Comparison of ENCODE assay signal across 30 cellular contexts in genomic region chr2:10949835-10950234, GRCh38. TPM values are rescaled to one million over a fixed set of nuclear protein-coding genes. Genes with fewer than 3 reads are reported as not detected.
DNase-seq lines count a peak whose midpoint lies in the region; ATAC-seq, FAIRE-seq and TF ChIP-seq lines count a peak whose summit lies in the region.
"Had no signal": no experiment of that assay in that cellular context is flagged by ENCODE, and none has a peak within 500 bp of the region (broad histone marks: within the 10 kb centered on the region; RNA-seq: fewer than 3 reads in every experiment).

No MANE protein-coding gene starts in this region.

- no peak overlapping the region for H2AK5ac ChIP-seq in H1 (ENCODE audit: low read depth, low read length)

- H3K36me3 ChIP-seq in HepG2 (replicated peaks in 1 of 2; ENCODE audit: control insufficient read depth in 1 of 2, insufficient read depth in 2 of 2, low read length in 2 of 2) (no peaks in the 10 kb centered on the region), right lobe of liver (no peaks in the 10 kb centered on the region), H1 (ENCODE audit: control insufficient read depth in 2 of 4, insufficient read depth in 4 of 4, low read length in 3 of 4) (no peaks in the 10 kb centered on the region)
- H3K36me3 ChIP-seq: BE2C, BLaER1 had no signal

- BruUV-seq in HepG2 (replicated peaks; lab: Mats Ljungman, UMichigan), result no TSS peak

- H3K9me3 ChIP-seq in HepG2 (ENCODE audit: low read length) (peaks cover 11% of the 10 kb centered on the region), right lobe of liver (no peaks in the 10 kb centered on the region), H1 (ENCODE audit: insufficient read depth in 2 of 2, low read depth in 1 of 2, low read length in 1 of 2) (no peaks in the 10 kb centered on the region; a peak in 1 of 4 replicates)
- H3K9me3 ChIP-seq: BE2C had no signal

- TF ChIP-seq CTCF in HepG2 (CRISPR knock-in tag; IDR thresholded peaks at IDR 0.05) (no peak), right lobe of liver (IDR thresholded peaks at IDR 0.05) (no peak), H1 (IDR thresholded peaks at IDR 0.05; ENCODE audit: control extremely low read depth in 1 of 3, insufficient read depth in 1 of 3, low read depth in 1 of 3, low read length in 3 of 3) (no peak)

- H2BK120ac ChIP-seq in H1 (replicated peaks; ENCODE audit: low read depth, low read length), result no peak overlapping the region

- DNase-seq in HepG2 (ENCODE audit: low spot score), result no peak
- DNase-seq in right lobe of liver, result no peak
- no peak for DNase-seq in H1 (ENCODE audit: low read depth in 1 of 2, low spot score in 2 of 2)
- DNase-seq in mesenteric fat pad (ENCODE audit: low spot score), result peak; percentile 43
- DNase-seq in urothelium cell line (ENCODE audit: low spot score), result no peak
- no peak for DNase-seq in putamen (ENCODE audit: low spot score)
- DNase-seq in OCI-M1 (lab: John Stamatoyannopoulos, UW), result no peak
- no peak for DNase-seq in HuH-7 (ENCODE audit: low spot score)
- DNase-seq: AML-193; BE2C; C1 segment of cervical spinal cord; CD4-positive, alpha-beta memory T cell; CD4-positive, CD25-positive, alpha-beta regulatory T cell; CD8-positive, alpha-beta memory T cell; COR-L47; DMS 273 treated with DMSO at 0.1 percent for 48 hours; DMS153; DMS53; DMS79; DND-41; EL; GDM1 had no signal

- H3K4me3 ChIP-seq in HepG2 (replicated peaks in 1 of 3; ENCODE audit: insufficient read depth in 1 of 3, low read depth in 2 of 3, low read length in 3 of 3), result no peak overlapping the region
- H3K4me3 ChIP-seq in right lobe of liver, result no peak overlapping the region
- no peak overlapping the region for H3K4me3 ChIP-seq in H1 (ENCODE audit: extremely low read depth in 1 of 4, insufficient read depth in 2 of 4, low read depth in 3 of 4, low read length in 4 of 4)
- H3K4me3 ChIP-seq: A549, BLaER1, GM12878 had no signal

- H4K20me1 ChIP-seq in HepG2 (ENCODE audit: insufficient read depth, low read length) (no peaks in the 10 kb centered on the region), H1 (replicated peaks in 1 of 2; ENCODE audit: control insufficient read depth in 1 of 2, insufficient read depth in 2 of 2, low read length in 2 of 2) (peaks cover 0 to 2% of the 10 kb centered on the region in 2 experiments)
- H4K20me1 ChIP-seq: BLaER1 had no signal

- no peaks in the 10 kb centered on the region for H3K4me1 ChIP-seq in HepG2 (ENCODE audit: insufficient read depth, low read length)
- H3K4me1 ChIP-seq in right lobe of liver, result no peaks in the 10 kb centered on the region
- no peaks in the 10 kb centered on the region for H3K4me1 ChIP-seq in H1 (replicated peaks in 1 of 4; ENCODE audit: control insufficient read depth in 3 of 4, insufficient read depth in 4 of 4, low read length in 3 of 4)
- H3K4me1 ChIP-seq: BE2C had no signal

- intact Hi-C loops in HepG2 (cut with micrococcal nuclease; ENCODE audit: unreplicated experiment) (loop anchor here (10.0 kb wide), 1 partner anchor 1525 kb away; no protein-coding TSS in a partner anchor), right lobe of liver (cut with DNase I) (no loop called here)

- no peak overlapping the region for H3K18ac ChIP-seq in H1 (ENCODE audit: extremely low read depth, low read length)

- H3K79me2 ChIP-seq in HepG2 (ENCODE audit: insufficient read depth, low read length) (no peaks in the 10 kb centered on the region), H1 (ENCODE audit: control insufficient read depth in 1 of 2, insufficient read depth in 2 of 2, low read length in 2 of 2) (no peaks in the 10 kb centered on the region)

- no peak overlapping the region for H2BK12ac ChIP-seq in H1 (ENCODE audit: low read depth, low read length)

- H3K23ac ChIP-seq in H1 (ENCODE audit: insufficient read length), result no peak overlapping the region

- no peak overlapping the region for H4K91ac ChIP-seq in H1 (replicated peaks; ENCODE audit: insufficient read length, low read length)

- no peak overlapping the region for H2BK20ac ChIP-seq in H1 (ENCODE audit: low read length)

- no peak overlapping the region for H2BK5ac ChIP-seq in H1 (ENCODE audit: low read depth, low read length)

- in situ Hi-C loops in HepG2 (cut with HindIII; ENCODE audit: extremely low pct_ligation_motif_present, low pct_unique_long_range_greater_than_20kb), result no loop called here

- no peak overlapping the region for H3K4ac ChIP-seq in H1 (replicated peaks; ENCODE audit: insufficient read length, low read depth, low read length)

- H3K27me3 ChIP-seq in HepG2 (ENCODE audit: control insufficient read depth in 1 of 2, insufficient read depth in 2 of 2, low read length in 2 of 2), result peaks cover 6 to 48% of the 10 kb centered on the region in 2 experiments; a peak in 4 of 5 replicates
- no peaks in the 10 kb centered on the region for H3K27me3 ChIP-seq in right lobe of liver
- H3K27me3 ChIP-seq in H1 (replicated peaks in 1 of 4; ENCODE audit: control insufficient read depth in 3 of 4, extremely low read depth in 1 of 4, insufficient read depth in 3 of 4, low read length in 3 of 4), result no peaks in the 10 kb centered on the region
- H3K27me3 ChIP-seq: BE2C, BLaER1 had no signal

- H3K9ac ChIP-seq in HepG2 (ENCODE audit: insufficient read depth, low read depth, low read length) (no peak overlapping the region), H1 (replicated peaks in 1 of 4; ENCODE audit: extremely low read depth in 1 of 4, low read depth in 3 of 4, low read length in 3 of 4) (no peak overlapping the region)
- H3K9ac ChIP-seq: BLaER1 had no signal

- 8% methylated on average over 1 of the region's 1 CpG for WGBS in HepG2 (ENCODE audit: low lambda C conversion rate)
- WGBS in right lobe of liver (ENCODE audit: insufficient coverage, low coverage, low lambda C conversion rate, missing lambda C conversion rate), result 42% methylated on average over 1 of the region's 1 CpG
- 88% methylated on average over 1 of the region's 1 CpG; no CpG with 5 or more reads in 1 of the 2 experiments for WGBS in H1 (ENCODE audit: extremely low coverage in 1 of 2, insufficient coverage in 1 of 2, insufficient read length in 1 of 2, insufficient replicate concordance in 2 of 2, low coverage in 1 of 2, low lambda C conversion rate in 2 of 2, missing lambda C conversion rate in 1 of 2), 2 experiments

- H3K4me2 ChIP-seq in HepG2 (ENCODE audit: low read depth, low read length) (no peak overlapping the region), H1 (ENCODE audit: insufficient read depth in 1 of 2, low read depth in 2 of 2, low read length in 2 of 2) (no peak overlapping the region)
- H3K4me2 ChIP-seq: A549, BLaER1 had no signal

- TF ChIP-seq RAD21 in HepG2 (CRISPR knock-in tag; IDR thresholded peaks at IDR 0.05), result no peak
- no peak for TF ChIP-seq RAD21 in H1 (IDR thresholded peaks at IDR 0.05 in 1 of 2, conservative IDR thresholded peaks at IDR 0.05 in 1 of 2; ENCODE audit: low read depth in 2 of 2, low read length in 2 of 2)

- POLR2A ChIA-PET in HepG2 (lab: Yijun Ruan, JAX) (no interaction called here), H1 (lab: Charles Lee; ENCODE audit: partially characterized antibody) (no interaction called here)

- H3K23me2 ChIP-seq in H1 (ENCODE audit: low read depth, low read length), result peaks cover 10% of the 10 kb centered on the region; the same call in 1 of the 2 replicates

- no peak overlapping the region for H4K5ac ChIP-seq in H1 (ENCODE audit: insufficient read length, low read depth, low read length)

- ATAC-seq in HepG2 (no peak), right lobe of liver (no peak)
- ATAC-seq: A549, GM12878 had no signal

- H2BK15ac ChIP-seq in H1 (ENCODE audit: low read length), result no peak overlapping the region

- no peak overlapping the region for H4K8ac ChIP-seq in H1 (ENCODE audit: extremely low read depth, insufficient read depth, low read length)

- H3K79me1 ChIP-seq in H1 (ENCODE audit: low read depth, low read length), result no peaks in the 10 kb centered on the region

- H3K27ac ChIP-seq in HepG2 (ENCODE audit: extremely low read length, insufficient read depth, low read length) (no peak overlapping the region), right lobe of liver (no peak overlapping the region), H1 (ENCODE audit: low read depth, low read length) (no peak overlapping the region)
- H3K27ac ChIP-seq: 22Rv1, A549, BLaER1 had no signal

- CTCF ChIA-PET in HepG2 (lab: Yijun Ruan, JAX; ENCODE audit: low intra/inter-chr PET ratio, low total read pairs) (no interaction called here), H1 (lab: Charles Lee; ENCODE audit: partially characterized antibody) (no interaction called here)

- H2AFZ ChIP-seq in HepG2 (ENCODE audit: low read length) (no peak overlapping the region), H1 (ENCODE audit: low read length) (no peak overlapping the region)

- TF ChIP-seq EP300 in HepG2 (IDR thresholded peaks at IDR 0.05; ENCODE audit: low read depth in 2 of 2, low read length in 2 of 2) (no peak), HepG2 (CRISPR knock-in tag; IDR thresholded peaks at IDR 0.05; ENCODE audit: borderline replicate concordance) (no peak), H1 (IDR thresholded peaks at IDR 0.05; ENCODE audit: borderline replicate concordance in 1 of 2, low read depth in 2 of 2, low read length in 2 of 2) (no peak)

- peak overlapping the region; percentile 64 for H3K56ac ChIP-seq in H1 (replicated peaks; ENCODE audit: insufficient read length, low read depth, low read length)

- no peak for TF ChIP-seq POLR2A in HepG2 (IDR thresholded peaks at IDR 0.05; ENCODE audit: insufficient read depth in 1 of 2, low read depth in 2 of 2, low read length in 2 of 2)
- no peak for TF ChIP-seq POLR2A in right lobe of liver (IDR thresholded peaks at IDR 0.05)
- TF ChIP-seq POLR2A in H1 (IDR thresholded peaks at IDR 0.05; ENCODE audit: control extremely low read depth in 1 of 2, low read depth in 2 of 2, low read length in 2 of 2), result no peak

- no peak overlapping the region for H3K14ac ChIP-seq in H1 (ENCODE audit: insufficient read length)

- FAIRE-seq in HepG2 (lab: Jason Lieb, UNC), result no peak
- no peak for FAIRE-seq in H1 (lab: Jason Lieb, UNC)
- FAIRE-seq in urothelium cell line (lab: Jason Lieb, UNC), result peak; percentile 67
- FAIRE-seq: A549, GM12878, GM12892, GM18507 had no signal

RNA-seq across cellular contexts. Expression of gene KCNF1, which starts 38.1 kb away (rescaled TPM):
- total RNA-seq in HepG2 (2016; rRNA removed; fragmentation: Illumina TruSeq; extraction: Trizol) (0.09 and 0.15 TPM in 2 replicates), right lobe of liver (not detected), mesenteric fat pad (0.13 TPM)
- total RNA-seq in HepG2 (2016; cell fraction: cytosol; rRNA removed; fragmentation: Illumina TruSeq; extraction: Trizol; ENCODE audit: low read depth), result not detected in 2 replicates
- total RNA-seq in HepG2 (2016; cell fraction: insoluble cytoplasmic fraction; rRNA removed; fragmentation: Illumina TruSeq; extraction: Trizol), result 0.24 TPM in 1 of 2 replicates, not detected in the other
- total RNA-seq in HepG2 (2016; cell fraction: membrane; rRNA removed; fragmentation: Illumina TruSeq; extraction: Trizol), result 0.09 and 0.17 TPM in 2 replicates
- total RNA-seq in HepG2 (2016; cell fraction: nucleus; rRNA removed; fragmentation: Illumina TruSeq; extraction: Trizol), result 0.22 TPM in 1 of 2 replicates, not detected in the other
- polyA plus RNA-seq in HepG2 (2011; rRNA removed) (0.12 and 0.17 TPM in 2 replicates), H1 (2011; rRNA removed) (1.5 and 1.6 TPM in 2 replicates)
- polyA plus RNA-seq in HepG2 (2011; cell fraction: cytosol; rRNA removed), result 0.09 and 0.19 TPM in 2 replicates
- 0.14 and 0.16 TPM in 2 replicates for polyA plus RNA-seq in HepG2 (2011; cell fraction: nucleus; rRNA removed)
- 0.05 TPM in 1 of 2 replicates, not detected in the other for polyA plus RNA-seq in HepG2 (2012)
- polyA plus RNA-seq in HepG2 (2016; cell fraction: cytosol; fragmentation: Illumina TruSeq; extraction: Trizol; ENCODE audit: low read depth), result 0.07 and 0.10 TPM in 2 replicates
- 0.13 TPM in 2 replicates for polyA plus RNA-seq in HepG2 (2016; cell fraction: insoluble cytoplasmic fraction; fragmentation: Illumina TruSeq; extraction: Trizol; ENCODE audit: low read depth)
- polyA plus RNA-seq in HepG2 (2016; cell fraction: membrane; fragmentation: Illumina TruSeq; extraction: Trizol; ENCODE audit: low read depth), result 0.15 and 0.18 TPM in 2 replicates
- 0.33 and 0.39 TPM in 2 replicates for polyA plus RNA-seq in HepG2 (2016; cell fraction: nucleus; fragmentation: Illumina TruSeq; extraction: Trizol; ENCODE audit: insufficient read depth, low read depth)
- polyA minus RNA-seq in HepG2 (2011; rRNA and poly(A)+ RNA removed; ENCODE audit: low replicate concordance), result 0.18 TPM in 1 of 2 replicates, not detected in the other
- 0.26 TPM in 1 of 2 replicates, not detected in the other for polyA minus RNA-seq in HepG2 (2011; cell fraction: cytosol; rRNA and poly(A)+ RNA removed)
- not detected in 2 replicates for polyA minus RNA-seq in HepG2 (2011; cell fraction: nucleus; rRNA and poly(A)+ RNA removed)
- 0.48 and 0.90 TPM in 2 replicates for total RNA-seq in H1 (2021; fragmentation: NEBNext Ultra II Directional; extraction: Animal tissue kit (Norgen Biotek cat#: 25700))
- polyA plus RNA-seq in H1 (2011; cell fraction: cytosol; rRNA removed), result 1.4 TPM
- 1.4 TPM for polyA plus RNA-seq in H1 (2011; cell fraction: nucleus; rRNA removed)
- polyA plus RNA-seq in H1 (2012, experiment 1 of 2), result 0.74 to 0.92 TPM (median 0.86 TPM) in 4 replicates
- polyA plus RNA-seq in H1 (2012, experiment 2 of 2), result 0.71 TPM
- polyA plus RNA-seq in H1 (2013, experiment 1 of 2), result 1.0 TPM
- polyA plus RNA-seq in H1 (2013, experiment 2 of 2), result 1.2 TPM
- polyA minus RNA-seq in H1 (2011; rRNA and poly(A)+ RNA removed), result 0.68 and 1.6 TPM in 2 replicates
- 0.95 TPM for polyA minus RNA-seq in H1 (2011; cell fraction: cytosol; rRNA and poly(A)+ RNA removed)
- polyA minus RNA-seq in H1 (2011; cell fraction: nucleus; rRNA and poly(A)+ RNA removed), result 1.4 TPM
- total RNA-seq: CD4-positive, alpha-beta memory T cell; CD4-positive, CD25-positive, alpha-beta regulatory T cell; CD8-positive, alpha-beta memory T cell; Daoy; GM12878 had no signal
- polyA plus RNA-seq: CD14-positive monocyte; CD4-positive, alpha-beta memory T cell; CD4-positive, CD25-positive, alpha-beta regulatory T cell; CD8-positive, alpha-beta memory T cell; GM12878 had no signal
